In genomic region chr17:66664336-66664735, GRCh38 we compare ENCODE assay signal across 25 cellular contexts.
"Had no signal": no experiment of that assay in that cellular context is flagged by ENCODE, and none has a peak within 500 bp of the region (broad histone marks: within the 10 kb centered on the region; RNA-seq: fewer than 3 reads in every experiment).

No MANE protein-coding gene starts in this region.

- H3K27me3 Mint-ChIP-seq: effector memory CD8-positive, alpha-beta T cell; naive thymus-derived CD8-positive, alpha-beta T cell; stimulated activated naive CD8-positive, alpha-beta T cell treated with anti-CD3 and anti-CD28 coated beads, Interleukin-15, amount 100 ng/mL, for 72 hours had no signal

- H3K27ac Mint-ChIP-seq: effector memory CD8-positive, alpha-beta T cell; mesothelial cell of epicardium had no signal

- ATAC-seq: effector memory CD8-positive, alpha-beta T cell; heart right ventricle; left cardiac atrium; left lung; naive thymus-derived CD8-positive, alpha-beta T cell; pancreas; right lobe of liver; stimulated activated naive CD8-positive, alpha-beta T cell treated with anti-CD3 and anti-CD28 coated beads, Interleukin-15, amount 100 ng/mL, for 72 hours; upper lobe of right lung had no signal

- DNase-seq: cortex of kidney; effector memory CD8-positive, alpha-beta T cell; erythroblast; esophagus squamous epithelium; foreskin melanocyte; glutamatergic neuron; heart right ventricle; hippocampal formation; left cardiac atrium; left lung; mesenchymal stem cell; naive thymus-derived CD8-positive, alpha-beta T cell; occipital lobe; pancreas; retina; right lobe of liver; small intestine; stimulated activated CD4-positive, alpha-beta T cell treated with anti-CD3 and anti-CD28 coated beads, Interleukin-15, amount 100 ng/mL, for 24 hours; stimulated activated CD4-positive, alpha-beta T cell treated with anti-CD3 and anti-CD28 coated beads, Interleukin-2, amount 100 ng/mL, for 48 hours; stimulated activated naive CD4-positive, alpha-beta T cell; stimulated activated naive CD8-positive, alpha-beta T cell treated with anti-CD3 and anti-CD28 coated beads, Interleukin-15, amount 100 ng/mL, for 72 hours; transverse colon; upper lobe of right lung; uterus had no signal

- H3K9me3 Mint-ChIP-seq: effector memory CD8-positive, alpha-beta T cell had no signal

- H3K4me3 Mint-ChIP-seq: effector memory CD8-positive, alpha-beta T cell; mesothelial cell of epicardium had no signal
